Comparison of ENCODE assay signal across 19 cellular contexts in the genomic region with DNA sequence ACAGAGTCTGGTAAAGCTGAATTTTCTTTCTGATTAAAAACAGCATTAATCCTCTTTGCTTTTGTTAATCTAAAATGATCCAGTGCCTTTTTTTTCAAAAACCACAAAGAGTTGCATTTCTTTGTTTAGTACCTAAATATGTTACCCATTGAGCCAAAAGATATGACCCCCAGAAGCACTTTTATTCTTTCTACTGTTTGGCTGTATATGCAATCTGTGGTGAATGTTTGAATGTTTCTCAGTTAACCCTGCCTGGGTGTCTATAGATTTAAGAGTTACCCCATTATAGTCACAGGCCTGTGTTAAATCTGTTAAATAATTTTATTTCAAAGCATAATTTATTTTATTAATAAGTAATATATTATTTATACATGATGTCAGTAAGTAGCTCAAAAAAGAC.
DNase-seq lines count a peak whose midpoint lies in the region; ATAC-seq, FAIRE-seq and TF ChIP-seq lines count a peak whose summit lies in the region.
"Had no signal": no experiment of that assay in that cellular context is flagged by ENCODE, and none has a peak within 500 bp of the region (broad histone marks: within the 10 kb centered on the region; RNA-seq: fewer than 3 reads in every experiment).

No MANE protein-coding gene starts in this region.

- FAIRE-seq in HTR-8/SVneo (lab: Jason Lieb, UNC), result no peak

- TF ChIP-seq CTCF in DOHH2 (IDR thresholded peaks at IDR 0.05; ENCODE audit: low read depth, low read length, poor library complexity, severe bottlenecking) (no peak), OCI-LY1 (IDR thresholded peaks at IDR 0.05; ENCODE audit: low read length) (no peak), natural killer cell (IDR thresholded peaks at IDR 0.05) (no peak)

- no peaks in the 10 kb centered on the region for H3K9me3 Mint-ChIP-seq in natural killer cell
- H3K9me3 Mint-ChIP-seq: H9 had no signal

- H3K4me3 Mint-ChIP-seq in natural killer cell, result peak overlapping the region; percentile 31
- H3K4me3 Mint-ChIP-seq: H9, IgD-negative memory B cell had no signal

- H3K4me2 ChIP-seq in BLaER1, result peak overlapping the region; percentile 18
- H3K4me2 ChIP-seq in DOHH2 (ENCODE audit: low read length), result peak overlapping the region; percentile 36; the same call in 1 of the 2 replicates
- H3K4me2 ChIP-seq in OCI-LY1 (ENCODE audit: low read length), result no peak overlapping the region

- H3K9me3 ChIP-seq in BLaER1, result peaks cover 52% of the 10 kb centered on the region
- no peaks in the 10 kb centered on the region; the same call in 1 of the 2 replicates for H3K9me3 ChIP-seq in DOHH2 (ENCODE audit: control insufficient read depth, insufficient read depth, low read length)
- H3K9me3 ChIP-seq in OCI-LY1 (ENCODE audit: low read length), result peaks cover 5% of the 10 kb centered on the region; the same call in 1 of the 2 replicates

- 0 out of 2 replicates have a peak, but pooled peaks cover 9% of the 10 kb centered on the region for H3K36me3 ChIP-seq in BLaER1
- peaks cover 3% of the 10 kb centered on the region; the same call in 1 of the 2 replicates for H3K36me3 ChIP-seq in DOHH2 (ENCODE audit: control insufficient read depth, low read length)
- no peaks in the 10 kb centered on the region for H3K36me3 ChIP-seq in OCI-LY1 (ENCODE audit: insufficient read depth, low read length)

- H3K27ac ChIP-seq in BLaER1 (peak overlapping the region; percentile 50; the same call in 1 of the 2 replicates), DOHH2 (ENCODE audit: low read depth, low read length) (0 out of 2 replicates have a peak overlapping the region, but pooled peaks have one; percentile 5), OCI-LY1 (ENCODE audit: low read depth, low read length, poor library complexity, severe bottlenecking) (peak overlapping the region; percentile 18)

- DNase-seq in natural killer cell (no peak), SHP77 treated with DMSO at 0.1 percent for 48 hours (lab: John Stamatoyannopoulos, UW) (no peak), HTR-8/SVneo (ENCODE audit: insufficient read length, low spot score) (no peak)
- DNase-seq in effector CD4-positive, alpha-beta T cell, result no peak
- DNase-seq: C1 segment of cervical spinal cord, DMS79, H9, NCI-H1092 treated with DMSO at 0.1 percent for 48 hours, NCI-H146, NCI-H2081, NCI-H446 treated with DMSO at 0.1 percent for 48 hours, NCI-H69, PC-3, RPMI8226, SIG-M5 had no signal

- H3K9ac ChIP-seq in BLaER1 (no peak overlapping the region), OCI-LY1 (ENCODE audit: low read length) (no peak overlapping the region)

- intact Hi-C loops in natural killer cell (cut with micrococcal nuclease), result no loop called here

- no peaks in the 10 kb centered on the region for H4K20me1 ChIP-seq in BLaER1
- H4K20me1 ChIP-seq in DOHH2 (ENCODE audit: control insufficient read depth, insufficient read depth, low read depth, low read length), result no peaks in the 10 kb centered on the region
- H4K20me1 ChIP-seq in OCI-LY1 (ENCODE audit: insufficient read depth, low read length), result no peaks in the 10 kb centered on the region

- no peaks in the 10 kb centered on the region for H3F3A ChIP-seq in DOHH2 (ENCODE audit: control insufficient read depth, insufficient read depth)
- no peaks in the 10 kb centered on the region for H3F3A ChIP-seq in OCI-LY1 (ENCODE audit: insufficient read depth, low read length)

- H3K27ac Mint-ChIP-seq in natural killer cell, result no peak overlapping the region
- H3K27ac Mint-ChIP-seq: H9, IgD-negative memory B cell had no signal

- H3K79me2 ChIP-seq in DOHH2 (ENCODE audit: control insufficient read depth, low read length), result no peaks in the 10 kb centered on the region
- H3K79me2 ChIP-seq in OCI-LY1 (ENCODE audit: insufficient read depth, low read length), result no peaks in the 10 kb centered on the region

- peaks cover 47 to 50% of the 10 kb centered on the region in 2 donors for H3K4me1 Mint-ChIP-seq in natural killer cell
- H3K4me1 Mint-ChIP-seq: H9 had no signal

- no peaks in the 10 kb centered on the region for H3K27me3 ChIP-seq in BLaER1
- no peaks in the 10 kb centered on the region for H3K27me3 ChIP-seq in DOHH2 (ENCODE audit: control insufficient read depth, low read length)
- H3K27me3 ChIP-seq in OCI-LY1 (ENCODE audit: insufficient read depth, low read length), result no peaks in the 10 kb centered on the region

- no peak for ATAC-seq in natural killer cell
- ATAC-seq: PC-3 had no signal

- no peaks in the 10 kb centered on the region for H3K27me3 Mint-ChIP-seq in natural killer cell (ENCODE audit: low read depth in 2 of 2)

- 0 out of 2 replicates have a peak overlapping the region, but pooled peaks have one; percentile 6 for H2AFZ ChIP-seq in OCI-LY1 (ENCODE audit: low read length)

- no peaks in the 10 kb centered on the region for H3K9me2 ChIP-seq in DOHH2 (replicated peaks; ENCODE audit: control insufficient read depth, low read length)
- no peaks in the 10 kb centered on the region for H3K9me2 ChIP-seq in OCI-LY1 (ENCODE audit: low read depth, low read length)

- no peaks in the 10 kb centered on the region for H3K36me3 Mint-ChIP-seq in natural killer cell

- H3K4me1 ChIP-seq in BLaER1 (peaks cover 70% of the 10 kb centered on the region), DOHH2 (ENCODE audit: control insufficient read depth, low read length) (peaks cover 64% of the 10 kb centered on the region), OCI-LY1 (ENCODE audit: insufficient read depth, low read length, severe bottlenecking) (peaks cover 57% of the 10 kb centered on the region)

- H3K4me3 ChIP-seq in BLaER1 (no peak overlapping the region), DOHH2 (ENCODE audit: low read length) (no peak overlapping the region; the same call in 1 of the 2 replicates), OCI-LY1 (ENCODE audit: low read depth, low read length, poor library complexity, severe bottlenecking) (no peak overlapping the region)
